15 cellular contexts compared by ENCODE assay signal in genomic region chr15:41829959-41830646, GRCh38.
"Had no signal": no experiment of that assay in that cellular context is flagged by ENCODE, and none has a peak within 500 bp of the region (broad histone marks: within the 10 kb centered on the region; RNA-seq: fewer than 3 reads in every experiment).

No MANE protein-coding gene starts in this region.

- H3K4me3 ChIP-seq: body of pancreas, gastrocnemius medialis, heart right ventricle, lung, transverse colon had no signal

- H3K9me3 ChIP-seq: body of pancreas, gastrocnemius medialis, heart right ventricle, transverse colon had no signal

- H3K36me3 ChIP-seq: transverse colon had no signal

- DNase-seq: activated CD4-positive, alpha-beta T cell treated with anti-CD3 and anti-CD28 coated beads, Interleukin-2, amount 10 ng/mL, durations not matched to agents 24 days and 14 days; activated CD4-positive, CD25-positive, alpha-beta regulatory T cell; activated CD8-positive, alpha-beta memory T cell treated with anti-CD3 and anti-CD28 coated beads for 24 hours; activated naive CD4-positive, alpha-beta T cell treated with Interleukin-2 at 50 U/mL for 16 hours; amniotic stem cell; cerebellar nuclear complex; effector memory CD4-positive, alpha-beta T cell; gastrocnemius medialis; heart right ventricle; retina; stimulated activated CD4-positive, alpha-beta T cell treated with anti-CD3 and anti-CD28 coated beads, Interleukin-2, amount 100 ng/mL, for 48 hours; stimulated activated naive CD4-positive, alpha-beta T cell; transverse colon had no signal

- H3K27ac ChIP-seq: body of pancreas, gastrocnemius medialis, heart right ventricle, transverse colon had no signal

- H3K27me3 ChIP-seq: body of pancreas, gastrocnemius medialis, heart right ventricle, transverse colon had no signal

- ATAC-seq: body of pancreas, gastrocnemius medialis, heart right ventricle had no signal
